26 cellular contexts compared by ENCODE assay signal in genomic region chr3:52384009-52384761, GRCh38.
"Had no signal": no experiment of that assay in that cellular context is flagged by ENCODE, and none has a peak within 500 bp of the region (broad histone marks: within the 10 kb centered on the region; RNA-seq: fewer than 3 reads in every experiment).

No MANE protein-coding gene starts in this region.

- H3K4me3 Mint-ChIP-seq: activated naive CD4-positive, alpha-beta T cell treated with anti-CD3 and anti-CD28 coated beads, Interleukin-2, amount 50 U/mL, for 24 hours; activated naive CD8-positive, alpha-beta T cell treated with anti-CD3 and anti-CD28 coated beads, Interleukin-2, amount 50 U/mL, for 24 hours; naive thymus-derived CD8-positive, alpha-beta T cell; neural crest cell; stimulated activated memory B cell treated with anti-CD40 and anti-IgM and Interleukin-4, amounts not matched to agents 10 μg/mL and 1 μg/mL and 100 μg/mL, for 72 hours had no signal

- DNase-seq: activated CD4-positive, alpha-beta T cell treated with anti-CD3 and anti-CD28 coated beads for 48 hours; activated CD4-positive, alpha-beta T cell treated with anti-CD3 and anti-CD28 coated beads, Interleukin-2, amount 50 U/mL, for 48 hours; activated CD8-positive, alpha-beta memory T cell treated with anti-CD3 and anti-CD28 coated beads for 24 hours; activated gamma-delta T cell treated with Interleukin-2 at 50 U/mL for 16 hours; activated naive CD8-positive, alpha-beta T cell treated with anti-CD3 and anti-CD28 coated beads, Interleukin-2, amount 50 U/mL, for 24 hours; amygdala; cortex of kidney; head of caudate nucleus; hippocampal formation; midbrain; naive thymus-derived CD8-positive, alpha-beta T cell; occipital lobe; psoas muscle; stimulated activated CD4-positive, alpha-beta T cell treated with anti-CD3 and anti-CD28 coated beads, Interleukin-1b, Interleukin-23, amount 100 ng/mL, for 48 hours; stimulated activated CD4-positive, alpha-beta T cell treated with anti-CD3 and anti-CD28 coated beads, Interleukin-4, amount 100 ng/mL, for 4 hours; stimulated activated CD8-positive, alpha-beta memory T cell treated with anti-CD3 and anti-CD28 coated beads, Interleukin-4, amount 100 ng/mL, for 48 hours; stomach; thyroid gland; upper lobe of right lung; WERI-Rb-1 had no signal

- H3K4me1 Mint-ChIP-seq: activated naive CD4-positive, alpha-beta T cell treated with anti-CD3 and anti-CD28 coated beads, Interleukin-2, amount 50 U/mL, for 24 hours; activated naive CD8-positive, alpha-beta T cell treated with anti-CD3 and anti-CD28 coated beads, Interleukin-2, amount 50 U/mL, for 24 hours; neural crest cell had no signal

- H3K4me1 ChIP-seq: parathyroid adenoma, psoas muscle, stomach, thyroid gland, upper lobe of right lung had no signal

- H3K36me3 ChIP-seq: thyroid gland, upper lobe of right lung, WERI-Rb-1 had no signal

- H3K27me3 ChIP-seq: stomach, thyroid gland, upper lobe of right lung had no signal

- H2AFZ ChIP-seq: parathyroid adenoma had no signal

- H3K9me3 ChIP-seq: psoas muscle, stomach, thyroid gland, upper lobe of right lung had no signal

- H3K9me3 Mint-ChIP-seq: activated naive CD4-positive, alpha-beta T cell treated with anti-CD3 and anti-CD28 coated beads, Interleukin-2, amount 50 U/mL, for 24 hours; activated naive CD8-positive, alpha-beta T cell treated with anti-CD3 and anti-CD28 coated beads, Interleukin-2, amount 50 U/mL, for 24 hours; naive thymus-derived CD8-positive, alpha-beta T cell; neural crest cell; stimulated activated memory B cell treated with anti-CD40 and anti-IgM and Interleukin-4, amounts not matched to agents 10 μg/mL and 1 μg/mL and 100 μg/mL, for 72 hours had no signal

- H3K27me3 Mint-ChIP-seq: activated naive CD4-positive, alpha-beta T cell treated with anti-CD3 and anti-CD28 coated beads, Interleukin-2, amount 50 U/mL, for 24 hours; activated naive CD8-positive, alpha-beta T cell treated with anti-CD3 and anti-CD28 coated beads, Interleukin-2, amount 50 U/mL, for 24 hours; naive thymus-derived CD8-positive, alpha-beta T cell; stimulated activated memory B cell treated with anti-CD40 and anti-IgM and Interleukin-4, amounts not matched to agents 10 μg/mL and 1 μg/mL and 100 μg/mL, for 72 hours had no signal

- H3K27ac Mint-ChIP-seq: activated naive CD4-positive, alpha-beta T cell treated with anti-CD3 and anti-CD28 coated beads, Interleukin-2, amount 50 U/mL, for 24 hours; activated naive CD8-positive, alpha-beta T cell treated with anti-CD3 and anti-CD28 coated beads, Interleukin-2, amount 50 U/mL, for 24 hours; stimulated activated memory B cell treated with anti-CD40 and anti-IgM and Interleukin-4, amounts not matched to agents 10 μg/mL and 1 μg/mL and 100 μg/mL, for 72 hours had no signal

- H3K27ac ChIP-seq: parathyroid adenoma, psoas muscle, stomach, thyroid gland, upper lobe of right lung had no signal

- H3K79me2 ChIP-seq: parathyroid adenoma had no signal

- H3K4me2 ChIP-seq: smooth muscle cell had no signal

- ATAC-seq: activated CD4-positive, CD25-positive, alpha-beta regulatory T cell treated with anti-CD3 and anti-CD28 coated beads, Interleukin-2, amount 50 U/mL, for 24 hours; naive thymus-derived CD8-positive, alpha-beta T cell; stimulated activated memory B cell treated with anti-CD40 and anti-IgM and Interleukin-4, amounts not matched to agents 10 μg/mL and 1 μg/mL and 100 μg/mL, for 72 hours; upper lobe of right lung had no signal

- H3K4me3 ChIP-seq: psoas muscle, smooth muscle cell, stomach, thyroid gland, upper lobe of right lung had no signal
